Comparison of ENCODE assay signal across 24 cellular contexts in genomic region chr16:13120557-13120956, GRCh38.
"Had no signal": no experiment of that assay in that cellular context is flagged by ENCODE, and none has a peak within 500 bp of the region (broad histone marks: within the 10 kb centered on the region; RNA-seq: fewer than 3 reads in every experiment).

No MANE protein-coding gene starts in this region.

- H3K4me1 Mint-ChIP-seq: activated CD4-positive, alpha-beta T cell treated with anti-CD3 and anti-CD28 coated beads, Interleukin-2, amount 10 ng/mL, durations not matched to agents 24 days and 14 days; activated CD8-positive, alpha-beta memory T cell treated with anti-CD3 and anti-CD28 coated beads, Interleukin-2, amount 10 ng/mL, durations not matched to agents 7 days and 5 days; activated naive CD8-positive, alpha-beta T cell treated with anti-CD3 and anti-CD28 coated beads, Interleukin-2, amount 50 U/mL, for 24 hours; central memory CD8-positive, alpha-beta T cell had no signal

- H3K27ac Mint-ChIP-seq: activated CD4-positive, alpha-beta T cell treated with anti-CD3 and anti-CD28 coated beads, Interleukin-2, amount 10 ng/mL, durations not matched to agents 24 days and 14 days; activated CD8-positive, alpha-beta memory T cell treated with anti-CD3 and anti-CD28 coated beads, Interleukin-2, amount 10 ng/mL, durations not matched to agents 7 days and 5 days; activated naive CD4-positive, alpha-beta T cell treated with anti-CD3 and anti-CD28 coated beads, Interleukin-2, amount 50 U/mL, for 72 hours; activated naive CD8-positive, alpha-beta T cell treated with anti-CD3 and anti-CD28 coated beads, Interleukin-2, amount 50 U/mL, for 24 hours; activated T-cell treated with anti-CD3 and anti-CD28 coated beads, Interleukin-2, amount 50 U/mL, for 24 hours; activated T-helper 1 cell treated with anti-CD3 and anti-CD28 coated beads, Interleukin-12 subunit alpha, Interleukin-12 subunit beta, Interleukin-2, Interleukin-4 antibody, amounts not matched to agents 30 ng/mL and 10 ng/mL and 1 ng/mL, durations not matched to agents 14 hours and 24 hours and 36 hours; brain; T-helper 1 cell treated with Interleukin-12 subunit alpha and Interleukin-12 subunit beta and Interleukin-4 antibody, amounts not matched to agents 30 μg/mL and 1 μg/mL, for 36 hours had no signal

- DNase-seq: activated CD4-positive, alpha-beta T cell treated with anti-CD3 and anti-CD28 coated beads for 1 hour; activated CD4-positive, alpha-beta T cell treated with anti-CD3 and anti-CD28 coated beads, Interleukin-2, amount 10 ng/mL, durations not matched to agents 24 days and 14 days; activated CD4-positive, alpha-beta T cell treated with anti-CD3 and anti-CD28 coated beads, Interleukin-2, amount 50 U/mL, for 48 hours; activated CD8-positive, alpha-beta memory T cell treated with anti-CD3 and anti-CD28 coated beads, Interleukin-2, amount 10 ng/mL, durations not matched to agents 7 days and 5 days; activated effector memory CD4-positive, alpha-beta T cell treated with Interleukin-2 at 50 U/mL for 16 hours; activated naive CD4-positive, alpha-beta T cell treated with Interleukin-2 at 50 U/mL for 16 hours; activated naive CD8-positive, alpha-beta T cell treated with anti-CD3 and anti-CD28 coated beads, Interleukin-2, amount 50 U/mL, for 24 hours; activated T-cell treated with anti-CD3 and anti-CD28 coated beads, Interleukin-2, amount 50 U/mL, for 24 hours; amniotic stem cell; NCI-H1092; NCI-H1417; NCI-H1694; NCI-H2029; NCI-H2107; NCI-H2171 treated with DMSO at 0.1 percent for 48 hours; NCI-H226; NCI-H526 treated with DMSO at 0.1 percent for 48 hours; PC-3; SHP77 treated with DMSO at 0.1 percent for 48 hours had no signal

- H3K9me3 Mint-ChIP-seq: activated CD4-positive, alpha-beta T cell treated with anti-CD3 and anti-CD28 coated beads, Interleukin-2, amount 10 ng/mL, durations not matched to agents 24 days and 14 days; activated naive CD8-positive, alpha-beta T cell treated with anti-CD3 and anti-CD28 coated beads, Interleukin-2, amount 50 U/mL, for 24 hours; activated T-cell treated with anti-CD3 and anti-CD28 coated beads, Interleukin-2, amount 50 U/mL, for 24 hours; activated T-helper 1 cell treated with anti-CD3 and anti-CD28 coated beads, Interleukin-12 subunit alpha, Interleukin-12 subunit beta, Interleukin-2, Interleukin-4 antibody, amounts not matched to agents 30 ng/mL and 10 ng/mL and 1 ng/mL, durations not matched to agents 14 hours and 24 hours and 36 hours; T-helper 1 cell treated with Interleukin-12 subunit alpha and Interleukin-12 subunit beta and Interleukin-4 antibody, amounts not matched to agents 30 μg/mL and 1 μg/mL, for 36 hours had no signal

- H3K27me3 Mint-ChIP-seq: activated CD4-positive, alpha-beta T cell treated with anti-CD3 and anti-CD28 coated beads, Interleukin-2, amount 10 ng/mL, durations not matched to agents 24 days and 14 days; activated CD8-positive, alpha-beta memory T cell treated with anti-CD3 and anti-CD28 coated beads, Interleukin-2, amount 10 ng/mL, durations not matched to agents 7 days and 5 days; activated naive CD8-positive, alpha-beta T cell treated with anti-CD3 and anti-CD28 coated beads, Interleukin-2, amount 50 U/mL, for 24 hours; central memory CD8-positive, alpha-beta T cell had no signal

- H3K36me3 Mint-ChIP-seq: activated CD8-positive, alpha-beta memory T cell treated with anti-CD3 and anti-CD28 coated beads, Interleukin-2, amount 10 ng/mL, durations not matched to agents 7 days and 5 days; activated naive CD4-positive, alpha-beta T cell treated with anti-CD3 and anti-CD28 coated beads, Interleukin-2, amount 50 U/mL, for 72 hours; brain had no signal

- H3K4me3 Mint-ChIP-seq: activated CD4-positive, alpha-beta T cell treated with anti-CD3 and anti-CD28 coated beads, Interleukin-2, amount 10 ng/mL, durations not matched to agents 24 days and 14 days; activated CD8-positive, alpha-beta memory T cell treated with anti-CD3 and anti-CD28 coated beads, Interleukin-2, amount 10 ng/mL, durations not matched to agents 7 days and 5 days; activated naive CD8-positive, alpha-beta T cell treated with anti-CD3 and anti-CD28 coated beads, Interleukin-2, amount 50 U/mL, for 24 hours; activated T-cell treated with anti-CD3 and anti-CD28 coated beads, Interleukin-2, amount 50 U/mL, for 24 hours; activated T-helper 1 cell treated with anti-CD3 and anti-CD28 coated beads, Interleukin-12 subunit alpha, Interleukin-12 subunit beta, Interleukin-2, Interleukin-4 antibody, amounts not matched to agents 30 ng/mL and 10 ng/mL and 1 ng/mL, durations not matched to agents 14 hours and 24 hours and 36 hours; brain; central memory CD8-positive, alpha-beta T cell; T-helper 1 cell treated with Interleukin-12 subunit alpha and Interleukin-12 subunit beta and Interleukin-4 antibody, amounts not matched to agents 30 μg/mL and 1 μg/mL, for 36 hours had no signal
